32 cellular contexts compared by ENCODE assay signal in the genomic region with DNA sequence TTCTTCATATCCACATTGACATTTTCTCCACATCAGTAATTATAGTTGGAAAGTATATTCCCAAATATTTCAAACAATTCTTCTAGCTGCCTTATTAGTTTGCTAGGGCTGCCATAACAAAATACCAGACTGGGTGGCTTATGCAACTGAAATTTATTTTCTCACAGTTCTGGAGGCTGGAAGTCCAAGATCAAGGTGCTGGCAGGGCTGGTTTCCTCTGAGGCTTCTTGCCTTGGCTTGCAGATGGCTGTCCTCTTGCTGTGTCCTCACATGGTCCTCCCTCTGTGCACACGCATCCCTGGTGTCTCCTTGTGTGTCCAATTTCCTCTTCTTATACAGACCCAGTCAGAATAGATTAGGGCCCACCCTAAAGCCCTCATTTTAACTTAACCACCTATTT.
"Had no signal": no experiment of that assay in that cellular context is flagged by ENCODE, and none has a peak within 500 bp of the region (broad histone marks: within the 10 kb centered on the region; RNA-seq: fewer than 3 reads in every experiment).

No MANE protein-coding gene starts in this region.

- ATAC-seq: activated naive CD4-positive, alpha-beta T cell treated with anti-CD3 and anti-CD28 coated beads, Interleukin-2, amount 50 U/mL, for 72 hours; activated naive CD8-positive, alpha-beta T cell treated with anti-CD3 and anti-CD28 coated beads, Interleukin-2, amount 50 U/mL, for 24 hours; activated T-cell treated with anti-CD3 and anti-CD28 coated beads, Interleukin-2, amount 50 U/mL, for 4 hours; activated T-cell treated with anti-CD3 and anti-CD28 coated beads, Interleukin-2, amount 50 U/mL, for 72 hours; activated T-helper 17 cell treated with anti-CD3 and anti-CD28 coated beads, Interleukin-2, amount 50 U/mL, for 72 hours; body of pancreas had no signal

- H3K36me3 ChIP-seq: adrenal gland, ascending aorta, brain microvascular endothelial cell, breast epithelium, cardiac muscle cell had no signal

- DNase-seq: activated effector memory CD4-positive, alpha-beta T cell treated with anti-CD3 and anti-CD28 coated beads, Interleukin-2, amount 50 U/mL, for 16 hours; activated effector memory CD4-positive, alpha-beta T cell treated with Interleukin-2 at 50 U/mL for 16 hours; activated gamma-delta T cell; activated gamma-delta T cell treated with Interleukin-2 at 50 U/mL for 16 hours; activated naive CD4-positive, alpha-beta T cell; activated naive CD4-positive, alpha-beta T cell treated with anti-CD3 and anti-CD28 coated beads for 36 hours; activated naive CD4-positive, alpha-beta T cell treated with anti-CD3 and anti-CD28 coated beads, Interleukin-2, amount 10 ng/mL, durations not matched to agents 7 days and 5 days; activated naive CD4-positive, alpha-beta T cell treated with anti-CD3 and anti-CD28 coated beads, Interleukin-2, amount 50 U/mL, for 16 hours; activated naive CD4-positive, alpha-beta T cell treated with Interleukin-2 at 50 U/mL for 16 hours; activated naive CD8-positive, alpha-beta T cell treated with anti-CD3 and anti-CD28 coated beads for 36 hours; activated naive CD8-positive, alpha-beta T cell treated with anti-CD3 and anti-CD28 coated beads, Interleukin-2, amount 10 ng/mL, durations not matched to agents 7 days and 5 days; activated naive CD8-positive, alpha-beta T cell treated with anti-CD3 and anti-CD28 coated beads, Interleukin-2, amount 50 U/mL, for 24 hours; activated T-cell treated with anti-CD3 and anti-CD28 coated beads, Interleukin-2, amount 50 U/mL, for 1 hour; activated T-cell treated with anti-CD3 and anti-CD28 coated beads, Interleukin-2, amount 50 U/mL, for 24 hours; activated T-cell treated with anti-CD3 and anti-CD28 coated beads, Interleukin-2, amount 50 U/mL, for 4 hours; activated T-cell treated with anti-CD3 and anti-CD28 coated beads, Interleukin-2, amount 50 U/mL, for 48 hours; activated T-cell treated with anti-CD3 and anti-CD28 coated beads, Interleukin-2, amount 50 U/mL, for 72 hours; adrenal gland; amniotic stem cell; amygdala; anterior cingulate cortex; aorta; body of pancreas; brain microvascular endothelial cell; caudate nucleus; central memory CD4-positive, alpha-beta T cell; cerebellar nuclear complex had no signal

- H3K27ac ChIP-seq: adrenal gland, ascending aorta, body of pancreas, brain microvascular endothelial cell, breast epithelium, cardiac muscle cell had no signal

- H3K9me3 ChIP-seq: adrenal gland, ascending aorta, body of pancreas, breast epithelium had no signal

- H3K4me3 ChIP-seq: adrenal gland, ascending aorta, body of pancreas, breast epithelium, cardiac muscle cell had no signal

- H3K4me1 ChIP-seq: adrenal gland, ascending aorta, body of pancreas, breast epithelium had no signal

- H3K27me3 ChIP-seq: adrenal gland, ascending aorta, body of pancreas, brain microvascular endothelial cell, breast epithelium, cardiac muscle cell had no signal
